ENCODE assay signal across 11 cellular contexts in the genomic region with DNA sequence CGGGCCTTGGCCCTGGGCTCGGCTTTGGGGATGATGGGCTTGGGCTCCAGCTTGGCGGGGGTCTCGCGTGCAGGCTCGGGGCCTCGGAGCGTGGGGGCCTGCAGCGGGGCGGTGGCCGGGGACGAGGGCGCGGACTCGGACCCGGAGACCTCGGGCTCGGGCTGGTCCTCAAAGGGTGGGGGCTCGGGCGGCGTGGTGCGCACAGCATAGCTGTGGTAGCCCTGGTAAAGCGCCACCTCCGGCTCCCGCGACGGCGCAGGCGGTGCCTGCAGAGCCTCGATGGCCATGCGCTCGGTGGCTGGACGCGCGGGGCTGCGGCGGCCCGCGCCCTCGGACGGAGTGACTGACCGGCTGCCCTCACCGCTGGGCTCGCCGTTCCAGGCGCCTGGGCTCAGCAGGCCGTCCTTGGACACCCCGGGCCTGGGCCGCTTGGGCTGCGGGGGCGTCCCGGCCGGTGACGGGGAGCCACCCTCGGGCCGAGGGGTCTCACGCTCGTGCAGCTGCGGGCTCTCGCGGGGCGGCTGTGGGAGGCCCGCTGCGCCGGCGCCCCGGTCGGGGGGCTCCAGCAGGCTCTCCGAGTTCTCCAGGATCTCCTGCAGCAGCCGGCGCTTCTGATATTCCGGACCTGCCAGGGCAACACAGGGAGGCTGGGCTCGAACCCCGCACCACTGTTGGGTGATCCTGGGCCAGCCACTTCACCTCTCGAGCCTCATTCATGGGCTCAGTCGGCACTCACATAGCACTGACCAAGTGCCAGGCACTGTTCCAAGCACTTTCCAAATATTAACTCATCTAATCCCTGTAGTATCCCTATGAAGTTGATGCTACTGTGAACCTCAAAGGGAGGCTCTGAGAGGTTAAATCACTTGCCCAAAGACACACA.
A peak's percentile ranks its signal among the peaks of the same experiment; 100 is the strongest.
DNase-seq lines count a peak whose midpoint lies in the region; ATAC-seq and TF ChIP-seq lines count a peak whose summit lies in the region.
"Had no signal": no experiment of that assay in that cellular context is flagged by ENCODE, and none has a peak within 500 bp of the region (broad histone marks: within the 10 kb centered on the region; RNA-seq: fewer than 3 reads in every experiment).

No MANE protein-coding gene starts in this region.

- ATAC-seq in DND-41 (ENCODE audit: insufficient read depth, low read depth) (0 out of 3 replicates have a peak, but pooled peaks have one; percentile 18), Panc1 (peak; percentile 51), heart left ventricle (peak in 2 of 4 donors; percentile 2), psoas muscle (peak; percentile 6 to 27 (median 16)), GM18520 (IDR thresholded peaks at IDR 0.05; ENCODE audit: unreplicated experiment) (no peak)

- H3K4me3 ChIP-seq in DND-41 (ENCODE audit: low read depth in 1 of 2, low read length in 2 of 2) (no peak overlapping the region), Panc1 (ENCODE audit: low read depth in 2 of 2, low read length in 2 of 2) (no peak overlapping the region), heart left ventricle (no peak overlapping the region), psoas muscle (no peak overlapping the region)
- H3K4me3 ChIP-seq: GM12878, lung had no signal

- no peak for TF ChIP-seq POLR2A in heart left ventricle (IDR thresholded peaks at IDR 0.05)

- H3K27me3 ChIP-seq in DND-41 (ENCODE audit: insufficient read depth, low read length, poor library complexity) (no peaks in the 10 kb centered on the region), Panc1 (ENCODE audit: control insufficient read depth, insufficient read depth, low read length) (no peaks in the 10 kb centered on the region), heart left ventricle (peaks cover 0 to 17% (median 0%) of the 10 kb centered on the region in 9 donors), psoas muscle (ENCODE audit: insufficient read depth in 3 of 3, low read length in 2 of 3) (no peaks in the 10 kb centered on the region)

- TF ChIP-seq CTCF in DND-41 (IDR thresholded peaks at IDR 0.05; ENCODE audit: borderline replicate concordance, extremely low read depth, low read length, poor library complexity, severe bottlenecking) (no peak), Panc1 (IDR thresholded peaks at IDR 0.05) (no peak), heart left ventricle (IDR thresholded peaks at IDR 0.05) (no peak), psoas muscle (IDR thresholded peaks at IDR 0.05) (no peak)

- H3K4me1 ChIP-seq in DND-41 (ENCODE audit: insufficient read depth, low read length) (no peaks in the 10 kb centered on the region), Panc1 (ENCODE audit: control insufficient read depth, insufficient read depth, low read length) (no peaks in the 10 kb centered on the region), heart left ventricle (peaks cover 0 to 63% (median 5%) of the 10 kb centered on the region in 12 donors), psoas muscle (peaks cover 9% of the 10 kb centered on the region)

- no peak for DNase-seq in DND-41
- DNase-seq in Panc1 (ENCODE audit: low read depth, low spot score): no peak
- no peak for DNase-seq in heart left ventricle
- DNase-seq in psoas muscle: no peak
- DNase-seq in NCI-H2227 (lab: John Stamatoyannopoulos, UW; ENCODE audit: unreplicated experiment): no peak
- DNase-seq in stimulated activated naive CD4-positive, alpha-beta T cell treated with Interleukin-2 at 50 U/mL for 16 hours (lab: John Stamatoyannopoulos, UW): no peak
- DNase-seq in activated CD4-positive, alpha-beta T cell treated with anti-CD3 and anti-CD28 coated beads for 48 hours: no peak

- no peak overlapping the region for H2AFZ ChIP-seq in DND-41 (ENCODE audit: low read depth, low read length)

- no peaks in the 10 kb centered on the region for H3K79me2 ChIP-seq in DND-41 (ENCODE audit: insufficient read depth, low read length)

- CTCF ChIA-PET in Panc1 (lab: Charles Lee): interaction anchor here (0.6 to 2.5 kb wide), 4 partner anchors 19 to 80 kb away, joined by 3 to 63 read pairs (median 4); no protein-coding TSS in a partner anchor

- no TSS peak for BruUV-seq in Panc1 (replicated peaks; lab: Mats Ljungman, UMichigan)

- no peak overlapping the region for H3K4me2 ChIP-seq in DND-41 (ENCODE audit: insufficient read depth, low read length)

- WGBS in heart left ventricle, 4 donors: 52 to 80% (median 56%) methylated on average over 14 to 76 of the region's 76 CpGs
- WGBS in psoas muscle, 3 donors: 57 to 70% (median 58%) methylated on average over 60 to 76 of the region's 76 CpGs

- H3K9me3 ChIP-seq in DND-41 (ENCODE audit: insufficient read depth, low read length, severe bottlenecking) (no peaks in the 10 kb centered on the region), Panc1 (ENCODE audit: control insufficient read depth, insufficient read depth, low read depth, low read length) (no peaks in the 10 kb centered on the region), heart left ventricle (no peaks in the 10 kb centered on the region), psoas muscle (no peaks in the 10 kb centered on the region)

- H3K27ac ChIP-seq in DND-41 (ENCODE audit: low read length) (no peak overlapping the region), Panc1 (ENCODE audit: low read length) (no peak overlapping the region), heart left ventricle (peak overlapping the region in 9 of 12 donors; percentile 1 to 75 (median 30)), psoas muscle (peak overlapping the region; percentile 60)
- H3K27ac ChIP-seq: WERI-Rb-1 had no signal

- in situ Hi-C loops in Panc1 (cut with HindIII; ENCODE audit: low pct_unique_long_range_greater_than_20kb, low sequenced_read_pairs): no loop called here

- no peak overlapping the region for H3K9ac ChIP-seq in DND-41 (ENCODE audit: low read depth, low read length)

- no peaks in the 10 kb centered on the region for H3K36me3 ChIP-seq in DND-41 (ENCODE audit: insufficient read depth, low read length)
- H3K36me3 ChIP-seq in Panc1 (ENCODE audit: control insufficient read depth, insufficient read depth, low read length): no peaks in the 10 kb centered on the region
- peaks cover 0 to 19% (median 0%) of the 10 kb centered on the region in 9 donors for H3K36me3 ChIP-seq in heart left ventricle
- H3K36me3 ChIP-seq in psoas muscle (ENCODE audit: insufficient read depth in 1 of 2, low read depth in 1 of 2): peaks cover 3 to 19% of the 10 kb centered on the region in 2 donors
- H3K36me3 ChIP-seq: WERI-Rb-1 had no signal

- 0 out of 2 replicates have a peak, but pooled peaks cover 3% of the 10 kb centered on the region for H4K20me1 ChIP-seq in DND-41 (ENCODE audit: insufficient read depth, low read length)

- intact Hi-C loops in Panc1 (cut with micrococcal nuclease; ENCODE audit: unreplicated experiment): loop anchor here (1.0 kb wide), 1 partner anchor 74 kb away; no protein-coding TSS in a partner anchor
- intact Hi-C loops in heart left ventricle (cut with DNase I): loop anchor here in 9 of 10 donors (1.0 to 10.0 kb wide), 8 partner anchors 71 to 199 kb away; partner anchors contain the start of genes FITM2 (in 6 of the 9) and JPH2 (in 2 of the 9)
- intact Hi-C loops in psoas muscle (cut with DNase I): loop anchor here (1.0 to 10.0 kb wide), 3 partner anchors 74 to 359 kb away; partner anchors contain the start of genes FITM2 (in 2 of the 2) and TTPAL (in 1 of the 2)

- POLR2A ChIA-PET in Panc1 (lab: Charles Lee): no interaction called here

Comparison
In these comparisons a context has a peak if more than half of its experiments do, and no peak if none do; other contexts are left out.
1. H3K27ac ChIP-seq: peak in heart left ventricle (9 of 12) and psoas muscle (single experiment); none in DND-41 (single experiment) and Panc1 (single experiment).